In the genomic region with DNA sequence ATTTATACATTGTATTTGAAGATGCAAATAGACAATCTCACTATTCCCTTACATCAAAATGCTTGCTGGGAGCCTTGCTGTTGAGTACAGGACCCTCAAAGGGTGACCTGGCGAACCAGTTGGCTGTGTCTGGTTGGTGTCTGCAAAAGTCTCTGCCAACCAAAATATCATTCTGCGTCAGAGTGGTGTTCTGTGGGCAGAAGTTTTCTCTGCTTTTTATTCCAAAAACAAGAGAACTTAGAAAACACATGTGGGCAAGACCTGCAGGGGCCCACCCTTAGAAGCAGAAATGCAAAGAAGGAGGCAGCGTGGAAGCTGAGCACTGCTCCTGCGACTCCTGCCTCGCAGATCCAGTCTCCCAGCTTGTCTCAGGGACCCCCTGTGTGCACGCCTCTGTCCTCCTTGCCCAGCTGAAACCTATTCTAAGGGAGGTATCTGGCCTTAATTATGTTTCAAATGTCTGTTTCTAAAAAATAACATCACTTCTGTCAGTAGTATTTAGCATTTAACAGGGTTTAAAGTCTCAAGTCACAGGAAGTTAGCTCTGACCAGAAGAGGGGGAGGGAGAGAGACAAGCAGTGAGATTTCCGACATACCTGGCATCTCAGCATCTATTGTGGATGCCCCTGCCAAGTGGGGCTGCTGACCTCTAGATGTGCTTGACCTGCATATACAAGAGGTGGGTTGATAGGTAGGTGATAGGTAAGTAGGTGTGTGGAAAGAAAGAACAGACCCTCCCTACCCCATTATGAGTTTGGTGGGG, we compare ENCODE assay signal across 1 cellular context.
TF ChIP-seq lines count a peak whose summit lies in the region.

No MANE protein-coding gene starts in this region.

TF ChIP-seq in IMR-90, 13 proteins besides CTCF, POLR2A, EP300 and RAD21 (continued from another document):
- TF ChIP-seq, protein P1, sequence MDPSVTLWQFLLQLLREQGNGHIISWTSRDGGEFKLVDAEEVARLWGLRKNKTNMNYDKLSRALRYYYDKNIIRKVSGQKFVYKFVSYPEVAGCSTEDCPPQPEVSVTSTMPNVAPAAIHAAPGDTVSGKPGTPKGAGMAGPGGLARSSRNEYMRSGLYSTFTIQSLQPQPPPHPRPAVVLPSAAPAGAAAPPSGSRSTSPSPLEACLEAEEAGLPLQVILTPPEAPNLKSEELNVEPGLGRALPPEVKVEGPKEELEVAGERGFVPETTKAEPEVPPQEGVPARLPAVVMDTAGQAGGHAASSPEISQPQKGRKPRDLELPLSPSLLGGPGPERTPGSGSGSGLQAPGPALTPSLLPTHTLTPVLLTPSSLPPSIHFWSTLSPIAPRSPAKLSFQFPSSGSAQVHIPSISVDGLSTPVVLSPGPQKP (IDR thresholded peaks at IDR 0.05; ENCODE audit: borderline replicate concordance, low read depth, low read length), result no peak
- TF ChIP-seq NFE2L2 (IDR thresholded peaks at IDR 0.05; ENCODE audit: low read depth, low read length) (no peak), MXI1 (IDR thresholded peaks at IDR 0.05; ENCODE audit: borderline replicate concordance, low read depth, low read length) (no peak)
